Comparison of ENCODE assay signal across 1 cellular context in the genomic region with DNA sequence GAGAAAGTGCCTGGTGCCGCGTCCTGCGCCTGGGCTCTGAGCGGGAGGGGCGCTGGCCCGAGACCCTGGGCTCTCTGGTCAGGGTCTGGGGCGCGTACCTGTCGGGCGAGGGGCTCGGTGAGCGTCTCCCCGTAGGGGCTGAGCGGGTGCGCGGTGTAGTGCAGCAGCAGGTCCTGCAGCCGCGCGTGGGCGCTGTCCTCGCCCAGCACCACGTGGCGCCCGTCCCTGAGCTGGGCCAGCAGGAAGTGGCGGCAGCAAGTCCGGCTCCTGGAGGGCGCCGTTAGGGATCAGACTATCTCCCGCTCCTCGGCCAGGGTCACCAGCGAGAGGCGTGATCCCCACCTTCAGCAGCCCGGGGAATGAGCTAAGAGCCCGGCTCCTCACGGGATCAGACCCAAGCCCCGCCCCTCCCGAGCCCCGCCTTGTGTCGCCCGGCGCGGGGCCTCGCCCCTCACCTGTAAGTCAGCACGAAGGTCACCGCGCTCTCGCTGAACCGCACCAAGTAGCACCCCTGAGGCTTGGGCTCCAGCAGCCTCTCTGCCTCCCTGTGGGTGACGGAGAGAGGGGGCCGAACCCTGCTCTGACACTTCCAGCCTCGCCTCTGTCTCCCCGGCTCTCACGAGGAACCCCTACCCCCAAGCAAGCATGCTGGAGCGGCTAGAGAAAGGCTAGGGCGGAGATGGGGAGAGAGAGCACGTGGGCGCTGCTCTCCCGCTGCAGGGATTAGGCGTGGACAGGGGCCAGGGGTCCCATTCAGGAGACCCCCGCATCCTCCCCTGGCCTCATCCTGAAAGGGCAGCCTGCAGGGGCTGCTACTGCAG.
TF ChIP-seq lines count a peak whose summit lies in the region.

No MANE protein-coding gene starts in this region.

TF ChIP-seq in K562, 482 proteins besides CTCF, POLR2A, EP300 and RAD21 (continued from another document and continues in another):
- peak; percentile 52; the same call in 1 of the 2 replicates for TF ChIP-seq ZNF668 (CRISPR knock-in tag; IDR thresholded peaks at IDR 0.05)
- TF ChIP-seq KDM5B (IDR thresholded peaks at IDR 0.05; ENCODE audit: insufficient replicate concordance, low read depth, low read length): peak; percentile 64
- TF ChIP-seq, protein P1, sequence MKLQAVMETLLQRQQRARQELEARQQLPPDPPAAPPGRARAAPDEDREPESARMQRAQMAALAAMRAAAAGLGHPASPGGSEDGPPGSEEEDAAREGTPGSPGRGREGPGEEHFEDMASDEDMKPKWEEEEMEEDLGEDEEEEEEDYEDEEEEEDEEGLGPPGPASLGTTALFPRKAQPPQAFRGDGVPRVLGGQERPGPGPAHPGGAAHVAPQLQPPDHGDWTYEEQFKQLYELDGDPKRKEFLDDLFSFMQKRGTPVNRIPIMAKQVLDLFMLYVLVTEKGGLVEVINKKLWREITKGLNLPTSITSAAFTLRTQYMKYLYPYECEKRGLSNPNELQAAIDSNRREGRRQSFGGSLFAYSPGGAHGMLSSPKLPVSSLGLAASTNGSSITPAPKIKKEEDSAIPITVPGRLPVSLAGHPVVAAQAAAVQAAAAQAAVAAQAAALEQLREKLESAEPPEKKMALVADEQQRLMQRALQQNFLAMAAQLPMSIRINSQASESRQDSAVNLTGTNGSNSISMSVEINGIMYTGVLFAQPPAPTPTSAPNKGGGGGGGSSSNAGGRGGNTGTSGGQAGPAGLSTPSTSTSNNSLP (IDR thresholded peaks at IDR 0.05; ENCODE audit: borderline replicate concordance, low read depth, low read length): no peak
- TF ChIP-seq HOXB6 (CRISPR knock-in tag; IDR thresholded peaks at IDR 0.05; ENCODE audit: borderline replicate concordance): no peak; the same call in 1 of the 2 replicates
- TF ChIP-seq ARHGAP35 (IDR thresholded peaks at IDR 0.05; ENCODE audit: partially characterized antibody): no peak
- TF ChIP-seq ZNF830 (CRISPR knock-in tag; IDR thresholded peaks at IDR 0.05): no peak
- TF ChIP-seq RBFOX2 (IDR thresholded peaks at IDR 0.05; ENCODE audit: low read depth, low read length): peak; percentile 89
- no peak for TF ChIP-seq NELFE (IDR thresholded peaks at IDR 0.05; ENCODE audit: insufficient read depth, insufficient read length)
- TF ChIP-seq SNRNP70 (optimal IDR thresholded peaks at IDR 0.05; ENCODE audit: low read depth, low read length): no peak
- TF ChIP-seq MECOM (CRISPR knock-in tag; IDR thresholded peaks at IDR 0.05): no peak
- TF ChIP-seq, protein P2, sequence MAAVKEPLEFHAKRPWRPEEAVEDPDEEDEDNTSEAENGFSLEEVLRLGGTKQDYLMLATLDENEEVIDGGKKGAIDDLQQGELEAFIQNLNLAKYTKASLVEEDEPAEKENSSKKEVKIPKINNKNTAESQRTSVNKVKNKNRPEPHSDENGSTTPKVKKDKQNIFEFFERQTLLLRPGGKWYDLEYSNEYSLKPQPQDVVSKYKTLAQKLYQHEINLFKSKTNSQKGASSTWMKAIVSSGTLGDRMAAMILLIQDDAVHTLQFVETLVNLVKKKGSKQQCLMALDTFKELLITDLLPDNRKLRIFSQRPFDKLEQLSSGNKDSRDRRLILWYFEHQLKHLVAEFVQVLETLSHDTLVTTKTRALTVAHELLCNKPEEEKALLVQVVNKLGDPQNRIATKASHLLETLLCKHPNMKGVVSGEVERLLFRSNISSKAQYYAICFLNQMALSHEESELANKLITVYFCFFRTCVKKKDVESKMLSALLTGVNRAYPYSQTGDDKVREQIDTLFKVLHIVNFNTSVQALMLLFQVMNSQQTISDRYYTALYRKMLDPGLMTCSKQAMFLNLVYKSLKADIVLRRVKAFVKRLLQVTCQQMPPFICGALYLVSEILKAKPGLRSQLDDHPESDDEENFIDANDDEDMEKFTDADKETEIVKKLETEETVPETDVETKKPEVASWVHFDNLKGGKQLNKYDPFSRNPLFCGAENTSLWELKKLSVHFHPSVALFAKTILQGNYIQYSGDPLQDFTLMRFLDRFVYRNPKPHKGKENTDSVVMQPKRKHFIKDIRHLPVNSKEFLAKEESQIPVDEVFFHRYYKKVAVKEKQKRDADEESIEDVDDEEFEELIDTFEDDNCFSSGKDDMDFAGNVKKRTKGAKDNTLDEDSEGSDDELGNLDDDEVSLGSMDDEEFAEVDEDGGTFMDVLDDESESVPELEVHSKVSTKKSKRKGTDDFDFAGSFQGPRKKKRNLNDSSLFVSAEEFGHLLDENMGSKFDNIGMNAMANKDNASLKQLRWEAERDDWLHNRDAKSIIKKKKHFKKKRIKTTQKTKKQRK (IDR thresholded peaks at IDR 0.05; ENCODE audit: borderline replicate concordance, low read depth, low read length): no peak
- TF ChIP-seq, protein P3, sequence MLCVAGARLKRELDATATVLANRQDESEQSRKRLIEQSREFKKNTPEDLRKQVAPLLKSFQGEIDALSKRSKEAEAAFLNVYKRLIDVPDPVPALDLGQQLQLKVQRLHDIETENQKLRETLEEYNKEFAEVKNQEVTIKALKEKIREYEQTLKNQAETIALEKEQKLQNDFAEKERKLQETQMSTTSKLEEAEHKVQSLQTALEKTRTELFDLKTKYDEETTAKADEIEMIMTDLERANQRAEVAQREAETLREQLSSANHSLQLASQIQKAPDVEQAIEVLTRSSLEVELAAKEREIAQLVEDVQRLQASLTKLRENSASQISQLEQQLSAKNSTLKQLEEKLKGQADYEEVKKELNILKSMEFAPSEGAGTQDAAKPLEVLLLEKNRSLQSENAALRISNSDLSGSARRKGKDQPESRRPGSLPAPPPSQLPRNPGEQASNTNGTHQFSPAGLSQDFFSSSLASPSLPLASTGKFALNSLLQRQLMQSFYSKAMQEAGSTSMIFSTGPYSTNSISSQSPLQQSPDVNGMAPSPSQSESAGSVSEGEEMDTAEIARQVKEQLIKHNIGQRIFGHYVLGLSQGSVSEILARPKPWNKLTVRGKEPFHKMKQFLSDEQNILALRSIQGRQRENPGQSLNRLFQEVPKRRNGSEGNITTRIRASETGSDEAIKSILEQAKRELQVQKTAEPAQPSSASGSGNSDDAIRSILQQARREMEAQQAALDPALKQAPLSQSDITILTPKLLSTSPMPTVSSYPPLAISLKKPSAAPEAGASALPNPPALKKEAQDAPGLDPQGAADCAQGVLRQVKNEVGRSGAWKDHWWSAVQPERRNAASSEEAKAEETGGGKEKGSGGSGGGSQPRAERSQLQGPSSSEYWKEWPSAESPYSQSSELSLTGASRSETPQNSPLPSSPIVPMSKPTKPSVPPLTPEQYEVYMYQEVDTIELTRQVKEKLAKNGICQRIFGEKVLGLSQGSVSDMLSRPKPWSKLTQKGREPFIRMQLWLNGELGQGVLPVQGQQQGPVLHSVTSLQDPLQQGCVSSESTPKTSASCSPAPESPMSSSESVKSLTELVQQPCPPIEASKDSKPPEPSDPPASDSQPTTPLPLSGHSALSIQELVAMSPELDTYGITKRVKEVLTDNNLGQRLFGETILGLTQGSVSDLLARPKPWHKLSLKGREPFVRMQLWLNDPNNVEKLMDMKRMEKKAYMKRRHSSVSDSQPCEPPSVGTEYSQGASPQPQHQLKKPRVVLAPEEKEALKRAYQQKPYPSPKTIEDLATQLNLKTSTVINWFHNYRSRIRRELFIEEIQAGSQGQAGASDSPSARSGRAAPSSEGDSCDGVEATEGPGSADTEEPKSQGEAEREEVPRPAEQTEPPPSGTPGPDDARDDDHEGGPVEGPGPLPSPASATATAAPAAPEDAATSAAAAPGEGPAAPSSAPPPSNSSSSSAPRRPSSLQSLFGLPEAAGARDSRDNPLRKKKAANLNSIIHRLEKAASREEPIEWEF (CRISPR knock-in tag; IDR thresholded peaks at IDR 0.05): no peak
- peak; percentile 98 for TF ChIP-seq EP400 (IDR thresholded peaks at IDR 0.05)
- no peak for TF ChIP-seq ZNF146 (CRISPR knock-in tag; IDR thresholded peaks at IDR 0.05; ENCODE audit: unreplicated experiment)
- 0 out of 2 replicates have a peak, but pooled peaks have one; percentile 31 for TF ChIP-seq LEF1 (IDR thresholded peaks at IDR 0.05)
- TF ChIP-seq GABPB2 (CRISPR knock-in tag; conservative IDR thresholded peaks at IDR 0.05): no peak
- peak; percentile 87; the same call in 1 of the 2 replicates for TF ChIP-seq KLF6 (CRISPR knock-in tag; IDR thresholded peaks at IDR 0.05; ENCODE audit: borderline replicate concordance)
- TF ChIP-seq, protein P4, sequence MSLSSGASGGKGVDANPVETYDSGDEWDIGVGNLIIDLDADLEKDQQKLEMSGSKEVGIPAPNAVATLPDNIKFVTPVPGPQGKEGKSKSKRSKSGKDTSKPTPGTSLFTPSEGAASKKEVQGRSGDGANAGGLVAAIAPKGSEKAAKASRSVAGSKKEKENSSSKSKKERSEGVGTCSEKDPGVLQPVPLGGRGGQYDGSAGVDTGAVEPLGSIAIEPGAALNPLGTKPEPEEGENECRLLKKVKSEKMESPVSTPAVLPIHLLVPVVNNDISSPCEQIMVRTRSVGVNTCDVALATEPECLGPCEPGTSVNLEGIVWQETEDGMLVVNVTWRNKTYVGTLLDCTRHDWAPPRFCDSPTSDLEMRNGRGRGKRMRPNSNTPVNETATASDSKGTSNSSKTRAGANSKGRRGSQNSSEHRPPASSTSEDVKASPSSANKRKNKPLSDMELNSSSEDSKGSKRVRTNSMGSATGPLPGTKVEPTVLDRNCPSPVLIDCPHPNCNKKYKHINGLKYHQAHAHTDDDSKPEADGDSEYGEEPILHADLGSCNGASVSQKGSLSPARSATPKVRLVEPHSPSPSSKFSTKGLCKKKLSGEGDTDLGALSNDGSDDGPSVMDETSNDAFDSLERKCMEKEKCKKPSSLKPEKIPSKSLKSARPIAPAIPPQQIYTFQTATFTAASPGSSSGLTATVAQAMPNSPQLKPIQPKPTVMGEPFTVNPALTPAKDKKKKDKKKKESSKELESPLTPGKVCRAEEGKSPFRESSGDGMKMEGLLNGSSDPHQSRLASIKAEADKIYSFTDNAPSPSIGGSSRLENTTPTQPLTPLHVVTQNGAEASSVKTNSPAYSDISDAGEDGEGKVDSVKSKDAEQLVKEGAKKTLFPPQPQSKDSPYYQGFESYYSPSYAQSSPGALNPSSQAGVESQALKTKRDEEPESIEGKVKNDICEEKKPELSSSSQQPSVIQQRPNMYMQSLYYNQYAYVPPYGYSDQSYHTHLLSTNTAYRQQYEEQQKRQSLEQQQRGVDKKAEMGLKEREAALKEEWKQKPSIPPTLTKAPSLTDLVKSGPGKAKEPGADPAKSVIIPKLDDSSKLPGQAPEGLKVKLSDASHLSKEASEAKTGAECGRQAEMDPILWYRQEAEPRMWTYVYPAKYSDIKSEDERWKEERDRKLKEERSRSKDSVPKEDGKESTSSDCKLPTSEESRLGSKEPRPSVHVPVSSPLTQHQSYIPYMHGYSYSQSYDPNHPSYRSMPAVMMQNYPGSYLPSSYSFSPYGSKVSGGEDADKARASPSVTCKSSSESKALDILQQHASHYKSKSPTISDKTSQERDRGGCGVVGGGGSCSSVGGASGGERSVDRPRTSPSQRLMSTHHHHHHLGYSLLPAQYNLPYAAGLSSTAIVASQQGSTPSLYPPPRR (CRISPR knock-in tag; IDR thresholded peaks at IDR 0.05; ENCODE audit: borderline replicate concordance): 0 out of 2 replicates have a peak, but pooled peaks have one; percentile 63
- TF ChIP-seq POLR2B (IDR thresholded peaks at IDR 0.05; ENCODE audit: low read depth, partially characterized antibody): peak; percentile 54
- TF ChIP-seq PRMT5 (CRISPR knock-in tag; IDR thresholded peaks at IDR 0.05): no peak
- no peak for TF ChIP-seq ZNF212 (CRISPR knock-in tag; IDR thresholded peaks at IDR 0.05)
- peak; percentile 80 for TF ChIP-seq SP1 (CRISPR knock-in tag; IDR thresholded peaks at IDR 0.05)
- TF ChIP-seq MEIS2 (IDR thresholded peaks at IDR 0.05; ENCODE audit: partially characterized antibody): peak; percentile 6
- TF ChIP-seq, protein P5, sequence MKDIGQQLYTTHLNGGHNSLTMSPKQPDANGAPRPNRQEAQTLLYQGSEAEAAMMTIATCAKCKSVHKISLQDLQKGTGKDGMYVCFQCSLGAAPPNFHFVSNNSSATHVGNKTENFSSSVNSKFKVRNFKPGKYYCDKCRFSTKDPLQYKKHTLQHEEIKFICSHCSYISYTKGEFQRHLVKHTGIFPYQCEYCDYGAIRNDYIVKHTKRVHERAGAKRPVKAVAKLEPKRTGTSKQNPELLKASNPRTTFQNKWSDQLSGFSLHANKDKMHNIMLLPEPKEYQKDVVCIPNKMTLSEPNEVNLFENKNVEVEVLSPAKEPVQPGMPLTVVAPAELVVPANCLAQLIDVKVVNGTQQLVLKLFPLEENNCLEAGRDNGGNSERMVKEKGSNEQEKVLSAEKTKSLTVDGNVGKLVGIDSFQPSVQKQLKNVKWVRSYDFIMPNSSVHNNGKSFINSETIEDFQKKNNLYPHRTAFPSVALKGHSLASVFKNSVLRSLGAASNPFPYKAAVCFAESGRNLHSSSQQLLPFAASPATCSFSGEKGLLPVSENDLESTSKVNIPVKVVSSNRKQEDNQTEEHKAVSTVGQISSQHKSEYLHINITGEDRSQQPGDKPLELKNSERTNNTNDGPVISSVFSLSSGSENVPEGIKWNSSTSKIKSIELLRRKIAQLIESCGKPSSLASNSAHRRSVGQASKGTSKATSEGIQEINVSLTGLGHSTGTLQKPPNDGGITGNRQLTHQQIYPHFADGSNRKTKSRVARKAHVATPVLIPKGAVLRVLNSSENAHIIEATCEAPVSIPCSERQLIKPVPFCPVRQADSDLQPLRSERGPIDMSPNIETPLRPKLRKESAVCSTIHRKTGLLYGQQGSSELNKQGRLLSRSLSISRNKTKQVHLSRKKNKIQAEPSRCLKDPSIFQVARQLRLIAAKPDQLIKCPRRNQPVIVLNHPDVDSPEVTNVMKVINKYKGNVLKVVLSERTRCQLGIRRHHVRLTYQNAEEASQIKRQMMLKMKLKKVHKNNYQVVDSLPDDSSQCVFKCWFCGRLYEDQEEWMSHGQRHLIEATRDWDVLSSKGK (CRISPR knock-in tag; IDR thresholded peaks at IDR 0.05): no peak
- TF ChIP-seq NCOA2 (IDR thresholded peaks at IDR 0.05; ENCODE audit: partially characterized antibody in 2 of 2): no peak
- TF ChIP-seq NCOA1 (IDR thresholded peaks at IDR 0.05; ENCODE audit: low read depth): no peak
- TF ChIP-seq HNRNPL (IDR thresholded peaks at IDR 0.05; ENCODE audit: low read depth, low read length): peak; percentile 81; the same call in 1 of the 2 replicates
- TF ChIP-seq, protein P6, sequence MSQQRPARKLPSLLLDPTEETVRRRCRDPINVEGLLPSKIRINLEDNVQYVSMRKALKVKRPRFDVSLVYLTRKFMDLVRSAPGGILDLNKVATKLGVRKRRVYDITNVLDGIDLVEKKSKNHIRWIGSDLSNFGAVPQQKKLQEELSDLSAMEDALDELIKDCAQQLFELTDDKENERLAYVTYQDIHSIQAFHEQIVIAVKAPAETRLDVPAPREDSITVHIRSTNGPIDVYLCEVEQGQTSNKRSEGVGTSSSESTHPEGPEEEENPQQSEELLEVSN (IDR thresholded peaks at IDR 0.05; ENCODE audit: borderline replicate concordance in 1 of 2, extremely low read depth in 1 of 2, insufficient read depth in 1 of 2, insufficient read length in 1 of 2, low read depth in 1 of 2, low read length in 1 of 2, poor library complexity in 1 of 2, severe bottlenecking in 1 of 2): peak; percentile 98 to 99
- TF ChIP-seq SRSF1 (IDR thresholded peaks at IDR 0.05; ENCODE audit: low read depth, low read length): no peak
- no peak for TF ChIP-seq BCL6 (CRISPR knock-in tag; IDR thresholded peaks at IDR 0.05)
- TF ChIP-seq ZNF165 (CRISPR knock-in tag; IDR thresholded peaks at IDR 0.05; ENCODE audit: borderline replicate concordance): 0 out of 2 replicates have a peak, but pooled peaks have one; percentile 25
- TF ChIP-seq DIDO1 (tag; IDR thresholded peaks at IDR 0.05; ENCODE audit: low read depth): no peak
- TF ChIP-seq SRF (CRISPR knock-in tag; IDR thresholded peaks at IDR 0.05): no peak; a peak in 1 of 4 replicates
- peak in 1 of 3 experiments; percentile 63 for TF ChIP-seq YY1 (IDR thresholded peaks at IDR 0.05; ENCODE audit: borderline replicate concordance in 1 of 3, control insufficient read depth in 1 of 3, extremely low read depth in 1 of 3, insufficient read depth in 3 of 3, insufficient read length in 1 of 3, insufficient replicate concordance in 2 of 3, low read depth in 1 of 3, low read length in 2 of 3)
- peak; percentile 32; the same call in 1 of the 2 replicates for TF ChIP-seq KLF13 (tag; IDR thresholded peaks at IDR 0.05; ENCODE audit: borderline replicate concordance, low read depth)
- TF ChIP-seq SREBF2 (CRISPR knock-in tag; IDR thresholded peaks at IDR 0.05): no peak
